ENCODE assay signal across 27 cellular contexts in genomic region chr4:48604527-48604926, GRCh38.
DNase-seq lines count a peak whose midpoint lies in the region; ATAC-seq and TF ChIP-seq lines count a peak whose summit lies in the region.
"Had no signal": no experiment of that assay in that cellular context is flagged by ENCODE, and none has a peak within 500 bp of the region (broad histone marks: within the 10 kb centered on the region; RNA-seq: fewer than 3 reads in every experiment).

No MANE protein-coding gene starts in this region.

- intact Hi-C loops in mucosa of descending colon (cut with DNase I, micrococcal nuclease), result loop anchor here in 1 of 2 donors (10.0 kb wide), 1 partner anchor 70 kb away; no protein-coding TSS in a partner anchor
- intact Hi-C loops in upper lobe of right lung (cut with DNase I), result no loop called here

- TF ChIP-seq CTCF in mucosa of descending colon (IDR thresholded peaks at IDR 0.05), result no peak
- TF ChIP-seq CTCF in upper lobe of right lung (IDR thresholded peaks at IDR 0.05), result no peak
- no peak for TF ChIP-seq CTCF in nephron progenitor cell (IDR thresholded peaks at IDR 0.05)

- H3K27me3 Mint-ChIP-seq in nephron progenitor cell (ENCODE audit: low read depth, poor library complexity), result no peaks in the 10 kb centered on the region
- H3K27me3 Mint-ChIP-seq: activated CD4-positive, alpha-beta T cell treated with anti-CD3 and anti-CD28 coated beads, Interleukin-2, amount 10 ng/mL, durations not matched to agents 24 days and 14 days; IgD-negative memory B cell; naive thymus-derived CD4-positive, alpha-beta T cell had no signal

- no peak overlapping the region for H3K27ac Mint-ChIP-seq in nephron progenitor cell
- H3K27ac Mint-ChIP-seq: activated CD4-positive, alpha-beta T cell treated with anti-CD3 and anti-CD28 coated beads, Interleukin-2, amount 10 ng/mL, durations not matched to agents 24 days and 14 days; IgD-negative memory B cell had no signal

- peaks cover 32% of the 10 kb centered on the region for H3K4me1 ChIP-seq in mucosa of descending colon (ENCODE audit: low read depth)
- H3K4me1 ChIP-seq in upper lobe of right lung, result peaks cover 4% of the 10 kb centered on the region
- H3K4me1 ChIP-seq: tibial artery had no signal

- no peak overlapping the region for H3K4me3 Mint-ChIP-seq in nephron progenitor cell
- H3K4me3 Mint-ChIP-seq: activated CD4-positive, alpha-beta T cell treated with anti-CD3 and anti-CD28 coated beads, Interleukin-2, amount 10 ng/mL, durations not matched to agents 24 days and 14 days; IgD-negative memory B cell; naive thymus-derived CD4-positive, alpha-beta T cell had no signal

- ATAC-seq in mucosa of descending colon (peak; percentile 77), upper lobe of right lung (no peak)
- ATAC-seq: body of pancreas; naive thymus-derived CD4-positive, alpha-beta T cell had no signal

- no peaks in the 10 kb centered on the region for H3K9me3 Mint-ChIP-seq in nephron progenitor cell
- H3K9me3 Mint-ChIP-seq: activated CD4-positive, alpha-beta T cell treated with anti-CD3 and anti-CD28 coated beads, Interleukin-2, amount 10 ng/mL, durations not matched to agents 24 days and 14 days; IgD-negative memory B cell; naive thymus-derived CD4-positive, alpha-beta T cell had no signal

- H3K4me3 ChIP-seq in mucosa of descending colon (no peak overlapping the region), upper lobe of right lung (no peak overlapping the region)
- H3K4me3 ChIP-seq: body of pancreas, left ventricle myocardium inferior, skin epidermis, tibial artery had no signal

- no peaks in the 10 kb centered on the region for H3K27me3 ChIP-seq in upper lobe of right lung
- H3K27me3 ChIP-seq: body of pancreas, tibial artery had no signal

- no peak overlapping the region for H3K27ac ChIP-seq in upper lobe of right lung
- H3K27ac ChIP-seq: left ventricle myocardium inferior, skin epidermis, tibial artery, WERI-Rb-1 had no signal

- peaks cover 24% of the 10 kb centered on the region for H3K36me3 Mint-ChIP-seq in nephron progenitor cell (ENCODE audit: low read depth)

- DNase-seq in DMS53 (lab: John Stamatoyannopoulos, UW), result peak; percentile 31
- peak; percentile 25 for DNase-seq in NCI-H1417 treated with DMSO at 0.1 percent for 48 hours (lab: John Stamatoyannopoulos, UW)
- peak; percentile 6 for DNase-seq in NCI-H774 (lab: John Stamatoyannopoulos, UW)
- peak in 1 of 3 donors; percentile 61 for DNase-seq in mucosa of descending colon
- no peak for DNase-seq in upper lobe of right lung
- DNase-seq in activated effector memory CD4-positive, alpha-beta T cell treated with Interleukin-2 at 50 U/mL for 16 hours, result no peak
- no peak for DNase-seq in nephron progenitor cell
- DNase-seq in KBM-7, result no peak
- DNase-seq: ACHN; activated CD4-positive, alpha-beta T cell treated with anti-CD3 and anti-CD28 coated beads, Interleukin-2, amount 10 ng/mL, durations not matched to agents 24 days and 14 days; activated gamma-delta T cell treated with Interleukin-2 at 50 U/mL for 16 hours; activated T-cell treated with anti-CD3 and anti-CD28 coated beads, Interleukin-2, amount 50 U/mL, for 1 hour; body of pancreas; cerebellar nuclear complex; H7; left ventricle myocardium inferior; mesendoderm; naive thymus-derived CD4-positive, alpha-beta T cell; NCI-H1436 treated with DMSO at 0.1 percent for 48 hours; NCI-H526 treated with DMSO at 0.1 percent for 48 hours; stimulated activated CD4-positive, alpha-beta T cell treated with anti-CD3 and anti-CD28 coated beads, Interleukin-1b, Interleukin-23, amount 100 ng/mL, for 48 hours; stimulated activated CD8-positive, alpha-beta memory T cell treated with anti-CD3 and anti-CD28 coated beads, Interleukin-4, amount 100 ng/mL, for 48 hours; T-helper 2 cell; tibial artery; WERI-Rb-1 had no signal

- H3K36me3 ChIP-seq in mucosa of descending colon (ENCODE audit: low read depth) (no peaks in the 10 kb centered on the region), upper lobe of right lung (peaks cover 14% of the 10 kb centered on the region)

- H3K4me1 Mint-ChIP-seq in nephron progenitor cell, result no peaks in the 10 kb centered on the region
- H3K4me1 Mint-ChIP-seq: IgD-negative memory B cell had no signal

- H3K9me3 ChIP-seq in mucosa of descending colon, result no peaks in the 10 kb centered on the region
- no peaks in the 10 kb centered on the region for H3K9me3 ChIP-seq in upper lobe of right lung
- H3K9me3 ChIP-seq: left ventricle myocardium inferior, tibial artery had no signal

- in situ Hi-C loops in KBM-7 (cut with MboI; ENCODE audit: low pct_unique_long_range_greater_than_20kb, low sequenced_read_pairs), result no loop called here

Comparison
In these comparisons a context has a peak if more than half of its experiments do, and no peak if none do; other contexts are left out.
1. DNase-seq: peak in DMS53 (single experiment), NCI-H1417 treated with DMSO at 0.1 percent for 48 hours (single experiment) and NCI-H774 (single experiment); none in upper lobe of right lung (single experiment), activated effector memory CD4-positive, alpha-beta T cell treated with Interleukin-2 at 50 U/mL for 16 hours (single experiment), nephron progenitor cell (single experiment) and KBM-7 (single experiment).